In genomic region chr7:725223-726005, GRCh38 we compare ENCODE assay signal across 8 cellular contexts. TPM values are rescaled to one million over a fixed set of nuclear protein-coding genes. Genes with fewer than 3 reads are reported as not detected.
DNase-seq lines count a peak whose midpoint lies in the region; TF ChIP-seq lines count a peak whose summit lies in the region.

No MANE protein-coding gene starts in this region.

- H4K20me1 ChIP-seq in SU-DHL-6 (ENCODE audit: low read depth, low read length): no peaks in the 10 kb centered on the region
- peaks cover 15% of the 10 kb centered on the region for H4K20me1 ChIP-seq in smooth muscle cell (ENCODE audit: low read depth)

- 0 out of 2 replicates have a peak, but pooled peaks cover 3% of the 10 kb centered on the region for H3K36me3 ChIP-seq in SU-DHL-6 (ENCODE audit: low read length)
- H3K36me3 ChIP-seq in smooth muscle cell (ENCODE audit: low read depth): no peaks in the 10 kb centered on the region

- DNase-seq in T-helper 2 cell treated with Interferon-gamma antibody and Interleukin-4, amounts not matched to agents 5 μg/mL and 100 μg/mL, for 36 hours (ENCODE audit: low spot score): no peak
- no peak for DNase-seq in T-helper 2 cell
- peak; percentile 82 for DNase-seq in fibroblast of villous mesenchyme (ENCODE audit: low read depth)
- no peak for DNase-seq in smooth muscle cell (lab: John Stamatoyannopoulos, UW; ENCODE audit: unreplicated experiment)
- DNase-seq in SKM-1 treated with dmso at 0.1 percent for 144 hours (lab: John Stamatoyannopoulos, UW; ENCODE audit: unreplicated experiment): no peak
- DNase-seq in DMS 273 (lab: John Stamatoyannopoulos, UW; ENCODE audit: unreplicated experiment): no peak
- DNase-seq in NCI-H524 treated with DMSO at 0.1 percent for 48 hours (lab: John Stamatoyannopoulos, UW): no peak

- TF ChIP-seq CTCF in SU-DHL-6 (IDR thresholded peaks at IDR 0.05; ENCODE audit: insufficient read depth, low read length, poor library complexity, severe bottlenecking): no peak
- TF ChIP-seq CTCF in fibroblast of villous mesenchyme (IDR thresholded peaks at IDR 0.05; ENCODE audit: insufficient read depth, low read depth, low read length): no peak
- TF ChIP-seq CTCF in smooth muscle cell (IDR thresholded peaks at IDR 0.05; ENCODE audit: borderline replicate concordance, insufficient read depth, poor library complexity, severe bottlenecking): no peak

- peak overlapping the region; percentile 74 for H3K27ac Mint-ChIP-seq in T-helper 2 cell treated with Interferon-gamma antibody and Interleukin-4, amounts not matched to agents 5 μg/mL and 100 μg/mL, for 36 hours

- H3K4me1 Mint-ChIP-seq in T-helper 2 cell treated with Interferon-gamma antibody and Interleukin-4, amounts not matched to agents 5 μg/mL and 100 μg/mL, for 36 hours (ENCODE audit: low read depth): peaks cover 15% of the 10 kb centered on the region

- H3K9me2 ChIP-seq in SU-DHL-6 (replicated peaks; ENCODE audit: insufficient read depth, low read length): no peaks in the 10 kb centered on the region

- WGBS in smooth muscle cell (ENCODE audit: low lambda C conversion rate): 82% methylated on average over 8 of the region's 8 CpGs

- peaks cover 53% of the 10 kb centered on the region for H3K79me2 ChIP-seq in SU-DHL-6 (ENCODE audit: insufficient read depth, low read length)
- peaks cover 7% of the 10 kb centered on the region for H3K79me2 ChIP-seq in smooth muscle cell (ENCODE audit: low read depth)

- H2AFZ ChIP-seq in SU-DHL-6 (ENCODE audit: low read depth, low read length, severe bottlenecking) (no peak overlapping the region), smooth muscle cell (ENCODE audit: low read depth) (no peak overlapping the region)

- H3K4me3 Mint-ChIP-seq in T-helper 2 cell treated with Interferon-gamma antibody and Interleukin-4, amounts not matched to agents 5 μg/mL and 100 μg/mL, for 36 hours: peak overlapping the region; percentile 83

- H3K4me3 ChIP-seq in SU-DHL-6 (ENCODE audit: insufficient read depth, low read length, poor library complexity, severe bottlenecking) (peak overlapping the region; percentile 77), fibroblast of villous mesenchyme (ENCODE audit: low read depth, low read length) (peak overlapping the region; percentile 62), smooth muscle cell (peak overlapping the region; percentile 84)

- H3K4me1 ChIP-seq in smooth muscle cell (ENCODE audit: low read depth): peaks cover 14% of the 10 kb centered on the region

- peaks cover 53% of the 10 kb centered on the region for H3K36me3 Mint-ChIP-seq in T-helper 2 cell treated with Interferon-gamma antibody and Interleukin-4, amounts not matched to agents 5 μg/mL and 100 μg/mL, for 36 hours (ENCODE audit: low read depth)

- no peaks in the 10 kb centered on the region for H3K27me3 Mint-ChIP-seq in T-helper 2 cell treated with Interferon-gamma antibody and Interleukin-4, amounts not matched to agents 5 μg/mL and 100 μg/mL, for 36 hours (ENCODE audit: low read depth)

- H3F3A ChIP-seq in SU-DHL-6 (ENCODE audit: insufficient read depth) (no peaks in the 10 kb centered on the region), smooth muscle cell (ENCODE audit: low read depth) (peaks cover 13% of the 10 kb centered on the region)

- H3K27ac ChIP-seq in SU-DHL-6 (ENCODE audit: low read depth, low read length) (no peak overlapping the region), smooth muscle cell (ENCODE audit: low read depth) (no peak overlapping the region)

- H3K9ac ChIP-seq in SU-DHL-6 (ENCODE audit: low read length) (peak overlapping the region; percentile 70), smooth muscle cell (ENCODE audit: low read depth) (no peak overlapping the region)

- H3K4me2 ChIP-seq in SU-DHL-6 (ENCODE audit: low read depth, low read length, poor library complexity, severe bottlenecking): peak overlapping the region; percentile 84
- peak overlapping the region; percentile 90 for H3K4me2 ChIP-seq in smooth muscle cell

- H3K9me3 ChIP-seq in SU-DHL-6 (ENCODE audit: insufficient read depth, low read length) (no peaks in the 10 kb centered on the region), smooth muscle cell (replicated peaks; ENCODE audit: low read depth) (no peaks in the 10 kb centered on the region)

- no peaks in the 10 kb centered on the region for H3K27me3 ChIP-seq in SU-DHL-6 (ENCODE audit: low read length)
- H3K27me3 ChIP-seq in smooth muscle cell (ENCODE audit: low read depth): no peaks in the 10 kb centered on the region

- peaks cover 22% of the 10 kb centered on the region for H3K9me3 Mint-ChIP-seq in T-helper 2 cell treated with Interferon-gamma antibody and Interleukin-4, amounts not matched to agents 5 μg/mL and 100 μg/mL, for 36 hours

RNA-seq across cellular contexts. Expression of gene DNAAF5, which starts 1.1 kb away (rescaled TPM):
- total RNA-seq in fibroblast of villous mesenchyme (30.0 and 32.8 TPM in 2 replicates), smooth muscle cell (9.9 and 17.0 TPM in 2 replicates)
- 13.4 and 13.9 TPM in 2 replicates for polyA plus RNA-seq in smooth muscle cell

RNA-seq across cellular contexts. Expression of gene PRKAR1B, which starts 1.7 kb away (rescaled TPM):
- total RNA-seq in fibroblast of villous mesenchyme: 16.4 and 23.8 TPM in 2 replicates
- 5.3 and 6.7 TPM in 2 replicates for total RNA-seq in smooth muscle cell
- polyA plus RNA-seq in smooth muscle cell: 9.6 and 10.1 TPM in 2 replicates
